Comparison of ENCODE assay signal across 15 cellular contexts in the genomic region with DNA sequence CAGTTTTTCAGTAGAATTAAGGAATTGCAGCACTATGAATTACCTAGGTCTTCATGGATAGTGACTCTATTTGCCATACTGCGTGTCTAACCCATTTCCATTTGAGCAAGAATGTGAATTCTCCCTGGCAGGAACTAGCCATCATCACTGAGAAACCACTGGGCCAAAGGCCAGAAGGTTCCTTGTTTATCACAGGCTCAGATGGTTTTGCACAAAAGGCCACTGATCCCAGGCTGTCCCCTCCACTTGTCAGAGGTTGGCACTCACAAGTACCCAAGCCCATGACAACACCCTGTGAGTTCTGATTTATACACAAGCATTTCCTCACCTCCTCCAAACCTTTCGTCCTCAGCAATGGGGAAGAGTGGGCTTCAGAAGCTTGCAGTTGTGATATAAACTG.
DNase-seq lines count a peak whose midpoint lies in the region; ATAC-seq lines count a peak whose summit lies in the region.
"Had no signal": no experiment of that assay in that cellular context is flagged by ENCODE, and none has a peak within 500 bp of the region (broad histone marks: within the 10 kb centered on the region; RNA-seq: fewer than 3 reads in every experiment).

No MANE protein-coding gene starts in this region.

- peak overlapping the region; percentile 82 for H3K27ac ChIP-seq in cingulate gyrus (ENCODE audit: low read depth, low read length)
- H3K27ac ChIP-seq in layer of hippocampus (ENCODE audit: low read depth, low read length): peak overlapping the region; percentile 55

- DNase-seq in G401 (ENCODE audit: low spot score) (peak; percentile 53), renal cortical epithelial cell (ENCODE audit: low read depth) (peak; percentile 7), NOMO-1 (lab: John Stamatoyannopoulos, UW; ENCODE audit: unreplicated experiment in 2 of 2) (no peak), islet precursor cell (no peak), NCI-H345 (lab: John Stamatoyannopoulos, UW) (no peak)
- DNase-seq: DMS79, Karpas-422, NCI-H1417, NCI-H187, NCI-H2107, NCI-H69 had no signal

- H3K27me3 ChIP-seq in layer of hippocampus (ENCODE audit: control insufficient read depth, insufficient read depth, low read length): no peaks in the 10 kb centered on the region

- ATAC-seq in GM21786 (IDR thresholded peaks at IDR 0.05; ENCODE audit: unreplicated experiment): no peak
- ATAC-seq: Panc1 had no signal

- in situ Hi-C loops in G401 (cut with HindIII; ENCODE audit: low sequenced_read_pairs): no loop called here

Comparison
In these comparisons a context has a peak if more than half of its experiments do, and no peak if none do; other contexts are left out.
1. DNase-seq: peak in G401 (single experiment) and renal cortical epithelial cell (single experiment); none in NOMO-1 (0 of 2), islet precursor cell (single experiment) and NCI-H345 (single experiment).